Comparison of ENCODE assay signal across 24 cellular contexts in genomic region chr1:185342017-185342416, GRCh38. TPM values are rescaled to one million over a fixed set of nuclear protein-coding genes. Genes with fewer than 3 reads are reported as not detected.
A peak's percentile ranks its signal among the peaks of the same experiment; 100 is the strongest.
DNase-seq lines count a peak whose midpoint lies in the region; ATAC-seq, FAIRE-seq and TF ChIP-seq lines count a peak whose summit lies in the region.
"Had no signal": no experiment of that assay in that cellular context is flagged by ENCODE, and none has a peak within 500 bp of the region (broad histone marks: within the 10 kb centered on the region; RNA-seq: fewer than 3 reads in every experiment).

No MANE protein-coding gene starts in this region.

- no peaks in the 10 kb centered on the region for H3K79me2 ChIP-seq in HepG2 (ENCODE audit: insufficient read depth, low read length)

- H3K27me3 Mint-ChIP-seq in endodermal cell (ENCODE audit: insufficient read depth), result no peaks in the 10 kb centered on the region
- H3K27me3 Mint-ChIP-seq: B cell; CD4-positive, CD25-positive, alpha-beta regulatory T cell had no signal

- no peak overlapping the region for H2AFZ ChIP-seq in HepG2 (ENCODE audit: low read length)
- H2AFZ ChIP-seq: GM23248 had no signal

- 92% methylated on average over 2 of the region's 2 CpGs for WGBS in HepG2 (ENCODE audit: low lambda C conversion rate)
- 100% methylated on average over 1 of the region's 2 CpGs for WGBS in right lobe of liver (ENCODE audit: insufficient coverage, low coverage, low lambda C conversion rate, missing lambda C conversion rate)
- WGBS in endodermal cell (ENCODE audit: insufficient coverage in 1 of 2, insufficient read length in 1 of 2), 2 experiments, result 31 to 59% methylated on average over 2 of the region's 2 CpGs

- no peak overlapping the region for H3K4me3 ChIP-seq in HepG2 (replicated peaks in 1 of 3; ENCODE audit: insufficient read depth in 1 of 3, low read depth in 2 of 3, low read length in 3 of 3)
- H3K4me3 ChIP-seq in right lobe of liver, result no peak overlapping the region
- no peak overlapping the region for H3K4me3 ChIP-seq in HEK293 (ENCODE audit: low read depth, low read length)
- peak overlapping the region; percentile 17 for H3K4me3 ChIP-seq in endodermal cell (ENCODE audit: low read length)
- H3K4me3 ChIP-seq: BLaER1, GM23248 had no signal

- intact Hi-C loops in HepG2 (cut with micrococcal nuclease; ENCODE audit: unreplicated experiment) (no loop called here), right lobe of liver (cut with DNase I) (no loop called here)

- no peak for FAIRE-seq in HepG2 (lab: Jason Lieb, UNC)
- FAIRE-seq in GM19239 (lab: Jason Lieb, UNC), result no peak
- FAIRE-seq: A204.1, GM12891, H1 had no signal

- H3K4me1 ChIP-seq in HepG2 (ENCODE audit: insufficient read depth, low read length) (peaks cover 56% of the 10 kb centered on the region), right lobe of liver (no peaks in the 10 kb centered on the region), HEK293 (ENCODE audit: control insufficient read depth, insufficient read depth, low read length) (no peaks in the 10 kb centered on the region), endodermal cell (ENCODE audit: control insufficient read depth, insufficient read depth, low read length) (peaks cover 21% of the 10 kb centered on the region)
- H3K4me1 ChIP-seq: Caco-2 had no signal

- no peak overlapping the region for H3K4me3 Mint-ChIP-seq in endodermal cell
- H3K4me3 Mint-ChIP-seq: B cell; CD4-positive, CD25-positive, alpha-beta regulatory T cell; CD8-positive, alpha-beta T cell had no signal

- H3K36me3 Mint-ChIP-seq in endodermal cell (ENCODE audit: low read depth), result no peaks in the 10 kb centered on the region
- H3K36me3 Mint-ChIP-seq: CD4-positive, CD25-positive, alpha-beta regulatory T cell; CD8-positive, alpha-beta T cell had no signal

- no peaks in the 10 kb centered on the region for H3K9me3 Mint-ChIP-seq in endodermal cell
- H3K9me3 Mint-ChIP-seq: CD4-positive, CD25-positive, alpha-beta regulatory T cell; CD8-positive, alpha-beta T cell had no signal

- no peaks in the 10 kb centered on the region for H3K9me3 ChIP-seq in HepG2 (ENCODE audit: low read length)
- no peaks in the 10 kb centered on the region for H3K9me3 ChIP-seq in right lobe of liver
- no peaks in the 10 kb centered on the region for H3K9me3 ChIP-seq in HEK293 (ENCODE audit: control insufficient read depth, insufficient read depth, low read depth, low read length)
- H3K9me3 ChIP-seq in endodermal cell (ENCODE audit: control insufficient read depth, low read length), result no peaks in the 10 kb centered on the region
- H3K9me3 ChIP-seq: BLaER1, Caco-2 had no signal

- ATAC-seq in HepG2 (no peak), right lobe of liver (no peak)
- ATAC-seq: CD8-positive, alpha-beta T cell had no signal

- TF ChIP-seq POLR2A in HepG2 (IDR thresholded peaks at IDR 0.05; ENCODE audit: insufficient read depth in 1 of 2, low read depth in 2 of 2, low read length in 2 of 2) (no peak), right lobe of liver (IDR thresholded peaks at IDR 0.05) (no peak)

- H3K4me2 ChIP-seq in HepG2 (ENCODE audit: low read depth, low read length), result no peak overlapping the region
- H3K4me2 ChIP-seq: BLaER1 had no signal

- H3K9ac ChIP-seq in HepG2 (ENCODE audit: insufficient read depth, low read depth, low read length), result no peak overlapping the region
- H3K9ac ChIP-seq in endodermal cell (ENCODE audit: extremely low read depth, low read length, poor library complexity, severe bottlenecking), result no peak overlapping the region
- H3K9ac ChIP-seq: BLaER1, GM23248 had no signal

- peaks cover 52% of the 10 kb centered on the region for H3K4me1 Mint-ChIP-seq in endodermal cell

- peak overlapping the region; percentile 78 for H3K27ac Mint-ChIP-seq in endodermal cell
- H3K27ac Mint-ChIP-seq: B cell; CD8-positive, alpha-beta T cell had no signal

- no TSS peak for BruUV-seq in HepG2 (replicated peaks; lab: Mats Ljungman, UMichigan)

- H3K27me3 ChIP-seq in HepG2 (ENCODE audit: control insufficient read depth in 1 of 2, insufficient read depth in 2 of 2, low read length in 2 of 2), result no peaks in the 10 kb centered on the region
- H3K27me3 ChIP-seq in right lobe of liver, result no peaks in the 10 kb centered on the region
- H3K27me3 ChIP-seq in endodermal cell (ENCODE audit: control insufficient read depth, insufficient read depth, low read length, poor library complexity, severe bottlenecking), result no peaks in the 10 kb centered on the region
- H3K27me3 ChIP-seq: BLaER1 had no signal

- no peaks in the 10 kb centered on the region for H4K20me1 ChIP-seq in HepG2 (ENCODE audit: insufficient read depth, low read length)

- no peak for TF ChIP-seq CTCF in HepG2 (CRISPR knock-in tag; IDR thresholded peaks at IDR 0.05)
- no peak for TF ChIP-seq CTCF in right lobe of liver (IDR thresholded peaks at IDR 0.05)
- TF ChIP-seq CTCF in HEK293 (tag by site-specific recombination; IDR thresholded peaks at IDR 0.05), result no peak
- TF ChIP-seq CTCF in endodermal cell (conservative IDR thresholded peaks at IDR 0.05), result no peak

- POLR2A ChIA-PET in HepG2 (lab: Yijun Ruan, JAX), result no interaction called here
- POLR2A ChIA-PET in HEK293 (lab: Yijun Ruan, JAX), result no interaction called here

- in situ Hi-C loops in HepG2 (cut with HindIII; ENCODE audit: extremely low pct_ligation_motif_present, low pct_unique_long_range_greater_than_20kb), result no loop called here

- H3K36me3 ChIP-seq in HepG2 (replicated peaks in 1 of 2; ENCODE audit: control insufficient read depth in 1 of 2, insufficient read depth in 2 of 2, low read length in 2 of 2) (no peaks in the 10 kb centered on the region), right lobe of liver (no peaks in the 10 kb centered on the region), HEK293 (ENCODE audit: control insufficient read depth in 2 of 2, insufficient read depth in 1 of 2, low read length in 2 of 2) (no peaks in the 10 kb centered on the region), endodermal cell (ENCODE audit: control insufficient read depth, insufficient read depth, low read length) (no peaks in the 10 kb centered on the region)
- H3K36me3 ChIP-seq: BLaER1 had no signal

- no peak for TF ChIP-seq RAD21 in HepG2 (CRISPR knock-in tag; IDR thresholded peaks at IDR 0.05)

- TF ChIP-seq EP300 in HepG2 (IDR thresholded peaks at IDR 0.05; ENCODE audit: low read depth in 2 of 2, low read length in 2 of 2), result no peak
- no peak for TF ChIP-seq EP300 in HepG2 (CRISPR knock-in tag; IDR thresholded peaks at IDR 0.05; ENCODE audit: borderline replicate concordance)

- H3K27ac ChIP-seq in HepG2 (ENCODE audit: extremely low read length, insufficient read depth, low read length) (peak overlapping the region; percentile 53), right lobe of liver (no peak overlapping the region), HEK293 (ENCODE audit: extremely low read depth, low read depth, low read length) (no peak overlapping the region), endodermal cell (ENCODE audit: low read depth, low read length) (no peak overlapping the region)
- H3K27ac ChIP-seq: 22Rv1, BLaER1, C4-2B, GM23248 had no signal

- CTCF ChIA-PET in HepG2 (lab: Yijun Ruan, JAX; ENCODE audit: low intra/inter-chr PET ratio, low total read pairs) (no interaction called here), HEK293 (lab: Yijun Ruan, JAX) (interaction anchor here (0.7 to 1.1 kb wide), 3 partner anchors 10 to 383 kb away, joined by 3 to 4 read pairs (median 3); partner anchors contain the start of gene IVNS1ABP)

- DNase-seq in HepG2 (ENCODE audit: low spot score) (no peak), right lobe of liver (no peak), astrocyte of the hippocampus (ENCODE audit: low read depth, low spot score) (peak; percentile 35), endodermal cell (peak; percentile 60), NCI-H774 (lab: John Stamatoyannopoulos, UW) (no peak), NCI-H510A (lab: John Stamatoyannopoulos, UW) (no peak), GM19239 (ENCODE audit: insufficient read length, low spot score) (no peak)
- DNase-seq: Caco-2; CD4-positive, CD25-positive, alpha-beta regulatory T cell; CD8-positive, alpha-beta T cell; DMS153; DND-41; GDM1; GM23248; H7; HCEC 1CT had no signal

TF ChIP-seq in HepG2, 621 proteins besides CTCF, POLR2A, EP300 and RAD21:
- TF ChIP-seq ZNF598 (CRISPR knock-in tag; IDR thresholded peaks at IDR 0.05; ENCODE audit: borderline replicate concordance), result no peak

RNA-seq across cellular contexts. Expression of gene IVNS1ABP, which starts 25.0 kb away (rescaled TPM):
- total RNA-seq in HepG2 (2016; rRNA removed; fragmentation: Illumina TruSeq; extraction: Trizol) (41.6 and 51.7 TPM in 2 replicates), right lobe of liver (10 to 100 TPM; 17.0 to 38.3 (median 26.8) TPM), endodermal cell (100 to 1,000 TPM; 122 to 163 TPM)
- 9.0 and 9.3 TPM in 2 replicates for total RNA-seq in HepG2 (2016; cell fraction: cytosol; rRNA removed; fragmentation: Illumina TruSeq; extraction: Trizol; ENCODE audit: low read depth)
- 41.9 and 52.5 TPM in 2 replicates for total RNA-seq in HepG2 (2016; cell fraction: insoluble cytoplasmic fraction; rRNA removed; fragmentation: Illumina TruSeq; extraction: Trizol)
- 19.8 and 21.2 TPM in 2 replicates for total RNA-seq in HepG2 (2016; cell fraction: membrane; rRNA removed; fragmentation: Illumina TruSeq; extraction: Trizol)
- total RNA-seq in HepG2 (2016; cell fraction: nucleus; rRNA removed; fragmentation: Illumina TruSeq; extraction: Trizol), result 119 and 126 TPM in 2 replicates
- 38.2 and 49.1 TPM in 2 replicates for polyA plus RNA-seq in HepG2 (2011; rRNA removed)
- 11.5 and 17.3 TPM in 2 replicates for polyA plus RNA-seq in HepG2 (2011; cell fraction: cytosol; rRNA removed)
- 83.0 and 93.5 TPM in 2 replicates for polyA plus RNA-seq in HepG2 (2011; cell fraction: nucleus; rRNA removed)
- 40.9 and 57.2 TPM in 2 replicates for polyA plus RNA-seq in HepG2 (2012)
- 2.8 and 3.5 TPM in 2 replicates for polyA plus RNA-seq in HepG2 (2016; cell fraction: cytosol; fragmentation: Illumina TruSeq; extraction: Trizol; ENCODE audit: low read depth)
- polyA plus RNA-seq in HepG2 (2016; cell fraction: insoluble cytoplasmic fraction; fragmentation: Illumina TruSeq; extraction: Trizol; ENCODE audit: low read depth), result 38.7 and 40.0 TPM in 2 replicates
- polyA plus RNA-seq in HepG2 (2016; cell fraction: membrane; fragmentation: Illumina TruSeq; extraction: Trizol; ENCODE audit: low read depth), result 9.3 and 11.3 TPM in 2 replicates
- polyA plus RNA-seq in HepG2 (2016; cell fraction: nucleus; fragmentation: Illumina TruSeq; extraction: Trizol; ENCODE audit: insufficient read depth, low read depth), result 65.5 and 70.1 TPM in 2 replicates
- 35.4 and 52.1 TPM in 2 replicates for polyA minus RNA-seq in HepG2 (2011; rRNA and poly(A)+ RNA removed; ENCODE audit: low replicate concordance)
- 15.7 and 16.1 TPM in 2 replicates for polyA minus RNA-seq in HepG2 (2011; cell fraction: cytosol; rRNA and poly(A)+ RNA removed)
- 378 and 394 TPM in 2 replicates for polyA minus RNA-seq in HepG2 (2011; cell fraction: nucleus; rRNA and poly(A)+ RNA removed)
- 200 TPM for polyA plus RNA-seq in endodermal cell (2013, experiment 1 of 2)
- 179 TPM for polyA plus RNA-seq in endodermal cell (2013, experiment 2 of 2)

Comparison
In these comparisons a context has a peak if more than half of its experiments do, and no peak if none do; other contexts are left out.
1. DNase-seq: peak in astrocyte of the hippocampus (single experiment) and endodermal cell (single experiment); none in HepG2 (single experiment), right lobe of liver (0 of 3), NCI-H774 (single experiment), NCI-H510A (single experiment) and GM19239 (single experiment).